In the genomic region with DNA sequence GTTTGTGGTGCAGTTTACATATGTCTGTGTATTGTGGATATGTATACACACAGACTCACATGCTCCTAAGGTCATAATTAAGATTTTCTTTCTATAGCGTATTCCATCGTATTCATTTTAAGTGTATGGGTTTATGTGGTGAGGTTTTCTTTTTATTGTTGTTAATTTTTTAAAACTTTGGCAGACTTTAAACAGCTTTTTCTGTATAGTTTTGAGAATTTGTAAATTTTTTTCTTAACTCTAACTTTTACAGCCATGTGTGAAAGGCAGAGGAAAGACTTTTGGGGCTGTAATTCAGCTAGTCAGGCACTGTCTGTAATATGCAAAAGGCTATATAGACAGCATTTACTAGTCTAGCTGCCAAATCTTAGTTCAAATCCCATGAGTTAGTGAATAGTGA, we compare ENCODE assay signal across 11 cellular contexts. TPM values are rescaled to one million over a fixed set of nuclear protein-coding genes. Genes with fewer than 3 reads are reported as not detected.
DNase-seq lines count a peak whose midpoint lies in the region; ATAC-seq and TF ChIP-seq lines count a peak whose summit lies in the region.
"Had no signal": no experiment of that assay in that cellular context is flagged by ENCODE, and none has a peak within 500 bp of the region (broad histone marks: within the 10 kb centered on the region; RNA-seq: fewer than 3 reads in every experiment).

No MANE protein-coding gene starts in this region.

- TF ChIP-seq CTCF in OCI-LY3 (IDR thresholded peaks at IDR 0.05; ENCODE audit: low read depth, low read length) = no peak
- TF ChIP-seq CTCF in esophagus muscularis mucosa (IDR thresholded peaks at IDR 0.05) = no peak
- no peak for TF ChIP-seq CTCF in osteocyte (IDR thresholded peaks at IDR 0.05)
- no peak for TF ChIP-seq CTCF in GM20000 (IDR thresholded peaks at IDR 0.05; ENCODE audit: extremely low read depth, missing control alignments)

- H4K20me1 ChIP-seq in BLaER1 treated with 17β-estradiol and CSF1 and Interleukin-3, amounts not matched to agents 10 nM and 100 nM = peaks cover 0 to 32% (median 11%) of the 10 kb centered on the region in 11 experiments; a peak in 12 of 22 replicates
- H4K20me1 ChIP-seq in OCI-LY3 (ENCODE audit: insufficient read depth, low read length) = peaks cover 9% of the 10 kb centered on the region; the same call in 1 of the 2 replicates

- H3K4me3 Mint-ChIP-seq in osteocyte (ENCODE audit: unreplicated experiment) = peak overlapping the region; percentile 5

- no peaks in the 10 kb centered on the region for H3K27me3 Mint-ChIP-seq in osteocyte (ENCODE audit: unreplicated experiment)

- no peaks in the 10 kb centered on the region for H3K27me3 ChIP-seq in BLaER1 treated with 17β-estradiol and CSF1 and Interleukin-3, amounts not matched to agents 10 nM and 100 nM
- H3K27me3 ChIP-seq in OCI-LY3 (ENCODE audit: low read depth, low read length) = peaks cover 20% of the 10 kb centered on the region; the same call in 1 of the 2 replicates
- no peaks in the 10 kb centered on the region for H3K27me3 ChIP-seq in esophagus muscularis mucosa

- H3K9me3 Mint-ChIP-seq in osteocyte (ENCODE audit: unreplicated experiment) = peaks cover 4% of the 10 kb centered on the region
- H3K9me3 Mint-ChIP-seq: activated T-helper 1 cell treated with anti-CD3 and anti-CD28 coated beads, Interleukin-12 subunit alpha, Interleukin-12 subunit beta, Interleukin-2, Interleukin-4 antibody, amounts not matched to agents 30 ng/mL and 10 ng/mL and 1 ng/mL, durations not matched to agents 14 hours and 24 hours and 36 hours had no signal

- H3K36me3 ChIP-seq in BLaER1 treated with 17β-estradiol and CSF1 and Interleukin-3, amounts not matched to agents 10 nM and 100 nM = no peaks in the 10 kb centered on the region
- no peaks in the 10 kb centered on the region for H3K36me3 ChIP-seq in OCI-LY3 (replicated peaks; ENCODE audit: low read depth, low read length)
- no peaks in the 10 kb centered on the region for H3K36me3 ChIP-seq in esophagus muscularis mucosa

- H3K9me3 ChIP-seq in BLaER1 treated with 17β-estradiol and CSF1 and Interleukin-3, amounts not matched to agents 10 nM and 100 nM (replicated peaks in 1 of 11) = peaks cover 0 to 6% (median 0%) of the 10 kb centered on the region in 11 experiments; a peak in 5 of 22 replicates
- no peaks in the 10 kb centered on the region for H3K9me3 ChIP-seq in OCI-LY3 (ENCODE audit: insufficient read depth, low read length)
- no peaks in the 10 kb centered on the region for H3K9me3 ChIP-seq in esophagus muscularis mucosa

- H3K79me2 ChIP-seq in OCI-LY3 (ENCODE audit: low read length) = no peaks in the 10 kb centered on the region

- TF ChIP-seq EP300 in esophagus muscularis mucosa (IDR thresholded peaks at IDR 0.05) = no peak

- H3K4me1 ChIP-seq in BLaER1 treated with 17β-estradiol and CSF1 and Interleukin-3, amounts not matched to agents 10 nM and 100 nM = peaks cover 22 to 36% (median 31%) of the 10 kb centered on the region in 10 experiments
- peaks cover 8% of the 10 kb centered on the region for H3K4me1 ChIP-seq in OCI-LY3 (ENCODE audit: low read length)
- peaks cover 30 to 61% (median 51%) of the 10 kb centered on the region in 4 donors for H3K4me1 ChIP-seq in esophagus muscularis mucosa

- H2AFZ ChIP-seq in OCI-LY3 (ENCODE audit: low read depth, low read length) = no peak overlapping the region

- H3K4me1 Mint-ChIP-seq in osteocyte (ENCODE audit: unreplicated experiment) = peaks cover 40% of the 10 kb centered on the region

- no peaks in the 10 kb centered on the region for H3K36me3 Mint-ChIP-seq in osteocyte (ENCODE audit: unreplicated experiment)

- ATAC-seq in GM19463 (IDR thresholded peaks at IDR 0.05; ENCODE audit: unreplicated experiment) (no peak), GM21515 (IDR thresholded peaks at IDR 0.05; ENCODE audit: unreplicated experiment) (no peak)

- peak overlapping the region; percentile 83 to 98 (median 94); a peak in 21 of 22 replicates for H3K4me2 ChIP-seq in BLaER1 treated with 17β-estradiol and CSF1 and Interleukin-3, amounts not matched to agents 10 nM and 100 nM
- H3K4me2 ChIP-seq in OCI-LY3 (ENCODE audit: low read length) = peak overlapping the region; percentile 97; the same call in 1 of the 2 replicates

- WGBS in esophagus muscularis mucosa = 52% methylated on average over 2 of the region's 2 CpGs

- 0 out of 22 replicates have a peak overlapping the region, but pooled peaks of 1 of the 11 experiments have one; percentile 48 for H3K9ac ChIP-seq in BLaER1 treated with 17β-estradiol and CSF1 and Interleukin-3, amounts not matched to agents 10 nM and 100 nM
- H3K9ac ChIP-seq in OCI-LY3 (ENCODE audit: low read length) = no peak overlapping the region

- no peak for TF ChIP-seq POLR2A in esophagus muscularis mucosa (IDR thresholded peaks at IDR 0.05; ENCODE audit: low read depth)

- peak overlapping the region in 4 of 10 experiments; percentile 2 to 99 (median 90); a peak in 2 of 20 replicates for H3K4me3 ChIP-seq in BLaER1 treated with 17β-estradiol and CSF1 and Interleukin-3, amounts not matched to agents 10 nM and 100 nM
- no peak overlapping the region for H3K4me3 ChIP-seq in OCI-LY3 (ENCODE audit: low read length)
- H3K4me3 ChIP-seq in esophagus muscularis mucosa = peak overlapping the region; percentile 88 to 98 (median 96)

- DNase-seq in esophagus muscularis mucosa (ENCODE audit: extremely low spot score) = no peak
- DNase-seq in osteocyte (ENCODE audit: extremely low spot score, unreplicated experiment) = no peak
- DNase-seq in NCI-H345 treated with DMSO at 0.1 percent for 48 hours (lab: John Stamatoyannopoulos, UW; ENCODE audit: unreplicated experiment) = no peak
- no peak for DNase-seq in GM20000 (ENCODE audit: low spot score)
- DNase-seq: Karpas-422, NCI-H510A had no signal

- intact Hi-C loops in esophagus muscularis mucosa (cut with DNase I) = no loop called here

- H3K27ac Mint-ChIP-seq in osteocyte (ENCODE audit: unreplicated experiment) = no peak overlapping the region
- H3K27ac Mint-ChIP-seq: activated T-helper 1 cell treated with anti-CD3 and anti-CD28 coated beads, Interleukin-12 subunit alpha, Interleukin-12 subunit beta, Interleukin-2, Interleukin-4 antibody, amounts not matched to agents 30 ng/mL and 10 ng/mL and 1 ng/mL, durations not matched to agents 14 hours and 24 hours and 36 hours had no signal

- H3K27ac ChIP-seq in BLaER1 treated with 17β-estradiol and CSF1 and Interleukin-3, amounts not matched to agents 10 nM and 100 nM = no peak overlapping the region
- H3K27ac ChIP-seq in OCI-LY3 (ENCODE audit: low read length) = no peak overlapping the region
- H3K27ac ChIP-seq in esophagus muscularis mucosa (replicated peaks in 1 of 4) = peak overlapping the region in 2 of 4 donors; percentile 90 to 96

RNA-seq across cellular contexts. Expression of a gene that starts 2.2 kb away (rescaled TPM):
- total RNA-seq in esophagus muscularis mucosa (10 to 100 TPM; 14.6 to 21.7 (median 16.4) TPM), osteocyte (7.0 and 8.9 TPM in 2 replicates)
